In the genomic region with DNA sequence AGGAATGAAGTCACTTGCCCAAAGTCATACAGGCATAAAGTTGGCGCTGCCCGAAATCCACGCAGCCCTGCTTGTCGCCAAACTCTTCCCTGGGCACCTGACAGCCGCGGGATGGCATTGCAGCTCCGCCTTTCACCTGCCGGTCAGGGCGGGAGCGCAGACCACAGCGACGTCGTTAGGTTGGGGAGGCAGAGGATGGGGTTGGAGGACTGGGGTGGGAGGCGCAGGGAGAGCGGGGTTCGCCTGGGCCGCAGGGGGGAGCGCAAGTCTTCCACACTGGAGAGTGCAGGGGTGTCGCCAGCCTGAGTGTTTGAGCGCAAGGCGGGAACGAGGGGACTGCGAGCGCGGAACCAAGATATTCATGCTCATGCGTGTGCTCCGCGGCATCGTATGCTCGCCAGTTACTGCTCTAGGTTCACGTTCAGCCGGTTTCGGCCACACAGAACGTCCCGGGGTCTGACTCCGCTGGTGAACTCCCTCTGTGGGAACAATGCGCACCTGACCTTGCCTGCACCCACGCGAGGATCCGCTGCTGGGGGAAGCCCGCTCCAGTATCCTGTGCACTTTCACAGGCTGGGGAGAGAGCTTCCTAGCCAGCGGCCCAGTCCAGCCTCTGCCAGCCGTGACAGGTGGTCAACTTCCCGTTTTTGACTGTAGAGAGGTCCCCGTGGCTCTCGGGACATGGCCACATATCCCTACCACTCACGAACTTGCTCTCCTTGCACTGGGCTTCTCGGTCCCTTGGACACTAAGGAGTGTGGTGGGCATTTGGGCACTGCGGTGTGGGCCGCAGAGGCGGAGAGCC, we compare ENCODE assay signal across 9 cellular contexts. TPM values are rescaled to one million over a fixed set of nuclear protein-coding genes. Genes with fewer than 3 reads are reported as not detected.
DNase-seq lines count a peak whose midpoint lies in the region; ATAC-seq, FAIRE-seq and TF ChIP-seq lines count a peak whose summit lies in the region.
"Had no signal": no experiment of that assay in that cellular context is flagged by ENCODE, and none has a peak within 500 bp of the region (broad histone marks: within the 10 kb centered on the region; RNA-seq: fewer than 3 reads in every experiment).

No MANE protein-coding gene starts in this region.

- H3K9me3 Mint-ChIP-seq in nephron: no peaks in the 10 kb centered on the region
- H3K9me3 Mint-ChIP-seq: dendritic cell treated with granulocyte-macrophage colony-stimulating factor and Interleukin-4, amounts not matched to agents 40 ng/mL and 50 ng/mL, for 4 days had no signal

- peaks cover 85% of the 10 kb centered on the region for H3K27me3 Mint-ChIP-seq in nephron (ENCODE audit: low read depth)

- H3K27me3 ChIP-seq in cardiac muscle cell: peaks cover 80% of the 10 kb centered on the region
- H3K27me3 ChIP-seq in right atrium auricular region: peaks cover 8 to 12% of the 10 kb centered on the region in 2 donors
- H3K27me3 ChIP-seq in RWPE2 (ENCODE audit: insufficient read depth, poor library complexity, severe bottlenecking): peaks cover 57% of the 10 kb centered on the region
- peaks cover 12% of the 10 kb centered on the region for H3K27me3 ChIP-seq in MG63

- TF ChIP-seq POLR2A in erythroblast (IDR thresholded peaks at IDR 0.05; ENCODE audit: low read length): no peak
- no peak for TF ChIP-seq POLR2A in GM12891 (IDR thresholded peaks at IDR 0.05; ENCODE audit: low read depth, low read length)

- no peak for FAIRE-seq in GM12891 (lab: Jason Lieb, UNC)

- DNase-seq in cardiac muscle cell (ENCODE audit: low read depth in 1 of 2, low spot score in 1 of 2): peak; percentile 12 to 23
- no peak for DNase-seq in right atrium auricular region (ENCODE audit: low spot score)
- peak; percentile 60 for DNase-seq in RWPE2 (ENCODE audit: low spot score)
- DNase-seq in erythroblast (lab: John Stamatoyannopoulos, UW): peak; percentile 40 to 41
- no peak for DNase-seq in MG63
- DNase-seq in GM12891 (ENCODE audit: insufficient read length, low spot score): no peak
- no peak for DNase-seq in 8988T

- no peaks in the 10 kb centered on the region for H3K36me3 Mint-ChIP-seq in nephron (ENCODE audit: low read depth)

- TF ChIP-seq CTCF in cardiac muscle cell (IDR thresholded peaks at IDR 0.05; ENCODE audit: low read depth, low read length): no peak
- no peak for TF ChIP-seq CTCF in right atrium auricular region (IDR thresholded peaks at IDR 0.05)
- peak; percentile 36 for TF ChIP-seq CTCF in RWPE2 (IDR thresholded peaks at IDR 0.05; ENCODE audit: poor library complexity, severe bottlenecking)
- no peak for TF ChIP-seq CTCF in nephron (IDR thresholded peaks at IDR 0.05; ENCODE audit: unreplicated experiment in 3 of 3)

- no peaks in the 10 kb centered on the region for H3K9me3 ChIP-seq in cardiac muscle cell (ENCODE audit: low read depth)
- no peaks in the 10 kb centered on the region for H3K9me3 ChIP-seq in right atrium auricular region
- no peaks in the 10 kb centered on the region for H3K9me3 ChIP-seq in RWPE2 (ENCODE audit: severe bottlenecking)
- no peaks in the 10 kb centered on the region for H3K9me3 ChIP-seq in MG63

- no peak overlapping the region for H3K27ac Mint-ChIP-seq in nephron
- H3K27ac Mint-ChIP-seq: dendritic cell treated with granulocyte-macrophage colony-stimulating factor and Interleukin-4, amounts not matched to agents 40 ng/mL and 50 ng/mL, for 4 days had no signal

- H3K27ac ChIP-seq in cardiac muscle cell (no peak overlapping the region), right atrium auricular region (no peak overlapping the region), RWPE2 (ENCODE audit: poor library complexity, severe bottlenecking) (no peak overlapping the region)

- no peaks in the 10 kb centered on the region for H3K4me1 ChIP-seq in cardiac muscle cell (ENCODE audit: low read depth)
- peaks cover 0 to 29% of the 10 kb centered on the region in 2 donors for H3K4me1 ChIP-seq in right atrium auricular region
- no peaks in the 10 kb centered on the region for H3K4me1 ChIP-seq in RWPE2 (ENCODE audit: insufficient read depth, poor library complexity, severe bottlenecking)

- peak; percentile 33 for ATAC-seq in RWPE2 (ENCODE audit: low read depth)

- H3K4me3 Mint-ChIP-seq in nephron: peak overlapping the region; percentile 80

- peaks cover 42% of the 10 kb centered on the region for H3K4me1 Mint-ChIP-seq in nephron

- peak overlapping the region; percentile 31 for H3K4me3 ChIP-seq in cardiac muscle cell
- H3K4me3 ChIP-seq in right atrium auricular region: peak overlapping the region in 1 of 2 donors; percentile 44
- H3K4me3 ChIP-seq in RWPE2 (ENCODE audit: severe bottlenecking): peak overlapping the region; percentile 17
- no peak overlapping the region for H3K4me3 ChIP-seq in MG63

- no peaks in the 10 kb centered on the region for H3K36me3 ChIP-seq in cardiac muscle cell
- H3K36me3 ChIP-seq in right atrium auricular region: no peaks in the 10 kb centered on the region
- no peaks in the 10 kb centered on the region for H3K36me3 ChIP-seq in RWPE2 (ENCODE audit: low read depth)
- H3K36me3 ChIP-seq in MG63: no peaks in the 10 kb centered on the region

TF ChIP-seq in GM12891, 5 proteins besides CTCF, POLR2A, EP300 and RAD21:
- TF ChIP-seq PAX5 (IDR thresholded peaks at IDR 0.05; ENCODE audit: insufficient read depth, low read length, severe bottlenecking) (no peak), POU2F2 (IDR thresholded peaks at IDR 0.05; ENCODE audit: low read depth, low read length) (no peak), POLR2AphosphoS5 (IDR thresholded peaks at IDR 0.05; ENCODE audit: low read depth, low read length) (no peak), TAF1 (IDR thresholded peaks at IDR 0.05; ENCODE audit: low read depth, low read length) (no peak), SPI1 (IDR thresholded peaks at IDR 0.05; ENCODE audit: low read depth, low read length) (no peak)

RNA-seq across cellular contexts. Expression of gene NPPC, which starts 0.8 kb away (rescaled TPM):
- total RNA-seq in cardiac muscle cell (0.39 TPM in 1 of 2 replicates, not detected in the other), right atrium auricular region (1 to 10 TPM in 1 of 2 donors, under 1 TPM in 1; 0.82 to 1.1 TPM)
- polyA plus RNA-seq in cardiac muscle cell: 0.39 and 0.91 TPM in 2 replicates
- not detected in 2 replicates for total RNA-seq in MG63 (2014; rRNA removed; shearing (Covaris generic); ENCODE audit: low replicate concordance)
- not detected for polyA plus RNA-seq in GM12891 (2012; ENCODE audit: low read depth, missing spikeins)

RNA-seq across cellular contexts. Expression of gene DIS3L2, which starts 34.5 kb away (rescaled TPM):
- 37.7 and 50.1 TPM in 2 replicates for total RNA-seq in cardiac muscle cell
- 35.5 and 39.0 TPM in 2 replicates for polyA plus RNA-seq in cardiac muscle cell
- 10 to 100 TPM; 19.6 to 22.1 TPM for total RNA-seq in right atrium auricular region
- 17.2 and 33.6 TPM in 2 replicates for total RNA-seq in MG63 (2014; rRNA removed; shearing (Covaris generic); ENCODE audit: low replicate concordance)
- 9.6 TPM for polyA plus RNA-seq in GM12891 (2012; ENCODE audit: low read depth, missing spikeins)

Comparison
In these comparisons a context has a peak if more than half of its experiments do, and no peak if none do; other contexts are left out.
1. DNase-seq: peak in cardiac muscle cell (2 of 2), RWPE2 (single experiment) and erythroblast (2 of 2); none in right atrium auricular region (single experiment), MG63 (single experiment), GM12891 (single experiment) and 8988T (single experiment).